ENCODE assay signal across 1 cellular context in the genomic region with DNA sequence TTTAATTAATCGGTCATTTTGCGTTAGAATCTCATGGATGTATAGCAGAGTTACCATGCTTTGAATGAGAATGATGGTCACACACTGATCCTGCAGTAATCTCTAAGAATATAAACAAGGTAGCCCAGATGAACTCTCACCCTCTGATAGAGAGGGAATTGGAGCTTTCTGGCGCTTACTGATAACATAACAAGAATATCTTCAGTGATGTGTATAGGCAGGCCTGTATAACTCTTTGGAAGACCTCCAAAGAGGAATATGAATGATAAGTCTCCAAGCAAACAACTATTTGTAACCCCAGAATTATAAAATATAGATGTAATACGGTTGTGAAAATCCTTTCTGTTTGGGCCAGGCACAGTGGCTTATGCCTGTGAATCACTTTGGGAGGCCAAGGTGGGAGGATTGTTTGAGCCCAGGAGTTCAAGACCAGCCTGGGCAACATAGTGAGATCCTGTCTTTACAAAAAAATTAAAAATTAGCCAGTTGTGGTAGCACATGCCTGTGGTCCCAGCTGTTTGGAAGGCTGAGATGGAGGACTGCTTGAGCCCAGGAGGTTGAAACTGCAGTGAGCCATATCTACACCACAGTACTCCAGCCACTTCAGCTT.
TF ChIP-seq lines count a peak whose summit lies in the region.

No MANE protein-coding gene starts in this region.

TF ChIP-seq in K562, 482 proteins besides CTCF, POLR2A, EP300 and RAD21 (continued from another document and continues in another):
- TF ChIP-seq ATF6 (CRISPR knock-in tag; IDR thresholded peaks at IDR 0.05) (no peak), MXI1 (IDR thresholded peaks at IDR 0.05; ENCODE audit: low read depth, low read length) (no peak), HINFP (tag; conservative IDR thresholded peaks at IDR 0.05; ENCODE audit: low read depth) (no peak), RNF2 (IDR thresholded peaks at IDR 0.05) (no peak), PML (IDR thresholded peaks at IDR 0.05; ENCODE audit: low read length) (peak; percentile 56), SPI1 (IDR thresholded peaks at IDR 0.05; ENCODE audit: borderline replicate concordance, low read depth, low read length) (no peak), BACH1 (tag; IDR thresholded peaks at IDR 0.05) (no peak), RNF219 (CRISPR knock-in tag; IDR thresholded peaks at IDR 0.05) (no peak), HNRNPUL1 (IDR thresholded peaks at IDR 0.05; ENCODE audit: low read length) (no peak), ZNF3 (CRISPR knock-in tag; IDR thresholded peaks at IDR 0.05) (no peak), ZNF778 (CRISPR knock-in tag; IDR thresholded peaks at IDR 0.05) (no peak), CBFA2T2 (conservative IDR thresholded peaks at IDR 0.05) (peak; percentile 85), NR0B1 (IDR thresholded peaks at IDR 0.05; ENCODE audit: partially characterized antibody) (no peak), HIVEP1 (CRISPR knock-in tag; IDR thresholded peaks at IDR 0.05) (no peak), ZNF24 (IDR thresholded peaks at IDR 0.05) (no peak; the same call in 1 of the 2 replicates), ZNF830 (CRISPR knock-in tag; IDR thresholded peaks at IDR 0.05) (no peak), ZNF696 (CRISPR knock-in tag; conservative IDR thresholded peaks at IDR 0.05) (no peak), ZNF12 (CRISPR knock-in tag; IDR thresholded peaks at IDR 0.05) (no peak), EWSR1 (IDR thresholded peaks at IDR 0.05; ENCODE audit: borderline replicate concordance, low read depth, partially characterized antibody) (no peak), USF1 (CRISPR knock-in tag; IDR thresholded peaks at IDR 0.05) (no peak), PHB2 (IDR thresholded peaks at IDR 0.05; ENCODE audit: low read depth) (no peak), ZSCAN29 (IDR thresholded peaks at IDR 0.05) (no peak), SLC30A9 (CRISPR knock-in tag; IDR thresholded peaks at IDR 0.05) (no peak), ZNF140 (CRISPR knock-in tag; IDR thresholded peaks at IDR 0.05) (no peak), FOXA3 (CRISPR knock-in tag; conservative IDR thresholded peaks at IDR 0.05 in 1 of 2, IDR thresholded peaks at IDR 0.05 in 1 of 2) (no peak; a peak in 1 of 4 replicates), ZFP1 (CRISPR knock-in tag; IDR thresholded peaks at IDR 0.05) (no peak), TBP (optimal IDR thresholded peaks at IDR 0.05; ENCODE audit: low read depth, low read length) (no peak), LEF1 (IDR thresholded peaks at IDR 0.05) (peak; percentile 51; the same call in 1 of the 2 replicates), HOXB6 (CRISPR knock-in tag; IDR thresholded peaks at IDR 0.05; ENCODE audit: borderline replicate concordance) (no peak), KAT8 (IDR thresholded peaks at IDR 0.05; ENCODE audit: low read depth) (no peak), FOXM1 (IDR thresholded peaks at IDR 0.05; ENCODE audit: low read depth) (peak; percentile 64; the same call in 1 of the 2 replicates), FOXM1 (CRISPR knock-in tag; IDR thresholded peaks at IDR 0.05; ENCODE audit: low read depth) (no peak), SMARCA5 (IDR thresholded peaks at IDR 0.05) (no peak), ZNF583 (CRISPR knock-in tag; IDR thresholded peaks at IDR 0.05) (no peak), EP400 (IDR thresholded peaks at IDR 0.05) (no peak), IRF2 (CRISPR knock-in tag; IDR thresholded peaks at IDR 0.05) (no peak), RUNX1 (IDR thresholded peaks at IDR 0.05; ENCODE audit: low read depth) (no peak), RB1 (IDR thresholded peaks at IDR 0.05; ENCODE audit: low read depth) (no peak), FOXJ3 (CRISPR knock-in tag; IDR thresholded peaks at IDR 0.05) (no peak), SUPT5H (IDR thresholded peaks at IDR 0.05) (no peak), RFX7 (CRISPR knock-in tag; IDR thresholded peaks at IDR 0.05) (no peak), POLR2G (IDR thresholded peaks at IDR 0.05; ENCODE audit: low read depth, low read length) (no peak)
- TF ChIP-seq, protein P1, sequence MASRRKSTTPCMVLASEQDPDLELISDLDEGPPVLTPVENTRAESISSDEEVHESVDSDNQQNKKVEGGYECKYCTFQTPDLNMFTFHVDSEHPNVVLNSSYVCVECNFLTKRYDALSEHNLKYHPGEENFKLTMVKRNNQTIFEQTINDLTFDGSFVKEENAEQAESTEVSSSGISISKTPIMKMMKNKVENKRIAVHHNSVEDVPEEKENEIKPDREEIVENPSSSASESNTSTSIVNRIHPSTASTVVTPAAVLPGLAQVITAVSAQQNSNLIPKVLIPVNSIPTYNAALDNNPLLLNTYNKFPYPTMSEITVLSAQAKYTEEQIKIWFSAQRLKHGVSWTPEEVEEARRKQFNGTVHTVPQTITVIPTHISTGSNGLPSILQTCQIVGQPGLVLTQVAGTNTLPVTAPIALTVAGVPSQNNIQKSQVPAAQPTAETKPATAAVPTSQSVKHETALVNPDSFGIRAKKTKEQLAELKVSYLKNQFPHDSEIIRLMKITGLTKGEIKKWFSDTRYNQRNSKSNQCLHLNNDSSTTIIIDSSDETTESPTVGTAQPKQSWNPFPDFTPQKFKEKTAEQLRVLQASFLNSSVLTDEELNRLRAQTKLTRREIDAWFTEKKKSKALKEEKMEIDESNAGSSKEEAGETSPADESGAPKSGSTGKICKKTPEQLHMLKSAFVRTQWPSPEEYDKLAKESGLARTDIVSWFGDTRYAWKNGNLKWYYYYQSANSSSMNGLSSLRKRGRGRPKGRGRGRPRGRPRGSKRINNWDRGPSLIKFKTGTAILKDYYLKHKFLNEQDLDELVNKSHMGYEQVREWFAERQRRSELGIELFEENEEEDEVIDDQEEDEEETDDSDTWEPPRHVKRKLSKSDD (conservative IDR thresholded peaks at IDR 0.05; ENCODE audit: low read length) = no peak
- TF ChIP-seq, protein P2, sequence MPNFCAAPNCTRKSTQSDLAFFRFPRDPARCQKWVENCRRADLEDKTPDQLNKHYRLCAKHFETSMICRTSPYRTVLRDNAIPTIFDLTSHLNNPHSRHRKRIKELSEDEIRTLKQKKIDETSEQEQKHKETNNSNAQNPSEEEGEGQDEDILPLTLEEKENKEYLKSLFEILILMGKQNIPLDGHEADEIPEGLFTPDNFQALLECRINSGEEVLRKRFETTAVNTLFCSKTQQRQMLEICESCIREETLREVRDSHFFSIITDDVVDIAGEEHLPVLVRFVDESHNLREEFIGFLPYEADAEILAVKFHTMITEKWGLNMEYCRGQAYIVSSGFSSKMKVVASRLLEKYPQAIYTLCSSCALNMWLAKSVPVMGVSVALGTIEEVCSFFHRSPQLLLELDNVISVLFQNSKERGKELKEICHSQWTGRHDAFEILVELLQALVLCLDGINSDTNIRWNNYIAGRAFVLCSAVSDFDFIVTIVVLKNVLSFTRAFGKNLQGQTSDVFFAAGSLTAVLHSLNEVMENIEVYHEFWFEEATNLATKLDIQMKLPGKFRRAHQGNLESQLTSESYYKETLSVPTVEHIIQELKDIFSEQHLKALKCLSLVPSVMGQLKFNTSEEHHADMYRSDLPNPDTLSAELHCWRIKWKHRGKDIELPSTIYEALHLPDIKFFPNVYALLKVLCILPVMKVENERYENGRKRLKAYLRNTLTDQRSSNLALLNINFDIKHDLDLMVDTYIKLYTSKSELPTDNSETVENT (CRISPR knock-in tag; IDR thresholded peaks at IDR 0.05) = no peak
- TF ChIP-seq, protein P3, sequence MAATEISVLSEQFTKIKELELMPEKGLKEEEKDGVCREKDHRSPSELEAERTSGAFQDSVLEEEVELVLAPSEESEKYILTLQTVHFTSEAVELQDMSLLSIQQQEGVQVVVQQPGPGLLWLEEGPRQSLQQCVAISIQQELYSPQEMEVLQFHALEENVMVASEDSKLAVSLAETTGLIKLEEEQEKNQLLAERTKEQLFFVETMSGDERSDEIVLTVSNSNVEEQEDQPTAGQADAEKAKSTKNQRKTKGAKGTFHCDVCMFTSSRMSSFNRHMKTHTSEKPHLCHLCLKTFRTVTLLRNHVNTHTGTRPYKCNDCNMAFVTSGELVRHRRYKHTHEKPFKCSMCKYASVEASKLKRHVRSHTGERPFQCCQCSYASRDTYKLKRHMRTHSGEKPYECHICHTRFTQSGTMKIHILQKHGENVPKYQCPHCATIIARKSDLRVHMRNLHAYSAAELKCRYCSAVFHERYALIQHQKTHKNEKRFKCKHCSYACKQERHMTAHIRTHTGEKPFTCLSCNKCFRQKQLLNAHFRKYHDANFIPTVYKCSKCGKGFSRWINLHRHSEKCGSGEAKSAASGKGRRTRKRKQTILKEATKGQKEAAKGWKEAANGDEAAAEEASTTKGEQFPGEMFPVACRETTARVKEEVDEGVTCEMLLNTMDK (IDR thresholded peaks at IDR 0.05; ENCODE audit: borderline replicate concordance, insufficient read depth, low read depth, low read length, poor library complexity, severe bottlenecking) = no peak
- TF ChIP-seq, protein P4, sequence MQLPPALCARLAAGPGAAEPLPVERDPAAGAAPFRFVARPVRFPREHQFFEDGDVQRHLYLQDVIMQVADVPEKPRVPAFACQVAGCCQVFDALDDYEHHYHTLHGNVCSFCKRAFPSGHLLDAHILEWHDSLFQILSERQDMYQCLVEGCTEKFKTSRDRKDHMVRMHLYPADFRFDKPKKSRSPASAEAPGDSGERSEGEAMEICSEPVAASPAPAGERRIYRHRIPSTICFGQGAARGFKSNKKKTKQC (CRISPR knock-in tag; IDR thresholded peaks at IDR 0.05) = no peak
- TF ChIP-seq, protein P5, sequence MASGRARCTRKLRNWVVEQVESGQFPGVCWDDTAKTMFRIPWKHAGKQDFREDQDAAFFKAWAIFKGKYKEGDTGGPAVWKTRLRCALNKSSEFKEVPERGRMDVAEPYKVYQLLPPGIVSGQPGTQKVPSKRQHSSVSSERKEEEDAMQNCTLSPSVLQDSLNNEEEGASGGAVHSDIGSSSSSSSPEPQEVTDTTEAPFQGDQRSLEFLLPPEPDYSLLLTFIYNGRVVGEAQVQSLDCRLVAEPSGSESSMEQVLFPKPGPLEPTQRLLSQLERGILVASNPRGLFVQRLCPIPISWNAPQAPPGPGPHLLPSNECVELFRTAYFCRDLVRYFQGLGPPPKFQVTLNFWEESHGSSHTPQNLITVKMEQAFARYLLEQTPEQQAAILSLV (tag; IDR thresholded peaks at IDR 0.05) = no peak
